Comparison of ENCODE assay signal across 33 cellular contexts in the genomic region with DNA sequence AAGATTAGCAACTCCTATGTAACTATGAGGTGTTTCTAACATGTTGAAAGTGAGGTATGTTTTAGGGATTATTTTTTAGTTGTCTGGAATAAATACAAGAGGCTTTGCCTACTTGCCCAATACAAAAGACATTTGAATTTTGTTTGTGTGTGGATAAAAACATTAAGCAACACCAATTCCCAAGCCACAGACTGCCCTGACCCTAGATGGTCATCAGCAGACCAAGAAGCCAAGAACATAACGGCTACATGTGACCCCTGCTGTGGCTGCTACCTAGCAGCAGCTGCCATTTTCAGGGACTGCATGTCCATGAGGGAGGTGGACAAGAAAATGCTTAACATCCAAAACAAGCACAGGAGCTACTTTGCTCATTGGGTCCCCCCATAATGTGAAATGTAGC.
"Had no signal": no experiment of that assay in that cellular context is flagged by ENCODE, and none has a peak within 500 bp of the region (broad histone marks: within the 10 kb centered on the region; RNA-seq: fewer than 3 reads in every experiment).

No MANE protein-coding gene starts in this region.

- DNase-seq: Karpas-422, Kasumi-1, KG1, MG63, MM.1S, MV-4-11, NCI-H1048, NCI-H1092, NCI-H1092 treated with DMSO at 0.1 percent for 48 hours, NCI-H1105, NCI-H1105 treated with DMSO at 0.1 percent for 48 hours, NCI-H1417, NCI-H1417 treated with DMSO at 0.1 percent for 48 hours, NCI-H1436, NCI-H1436 treated with DMSO at 0.1 percent for 48 hours, NCI-H146, NCI-H1694, NCI-H1694 treated with DMSO at 0.1 percent for 48 hours, NCI-H187, NCI-H187 treated with DMSO at 0.1 percent for 48 hours, NCI-H1930, NCI-H2029, NCI-H2029 treated with DMSO at 0.1 percent for 48 hours, NCI-H2081, NCI-H2081 treated with DMSO at 0.1 percent for 48 hours, NCI-H2107, NCI-H2171, NCI-H2171 treated with DMSO at 0.1 percent for 48 hours, NCI-H2227 treated with DMSO at 0.1 percent for 48 hours, NCI-H226, NCI-H345, NCI-H446, NCI-H446 treated with DMSO at 0.1 percent for 48 hours had no signal
